Comparison of ENCODE assay signal across 12 cellular contexts in genomic region chr5:170287532-170287931, GRCh38. TPM values are rescaled to one million over a fixed set of nuclear protein-coding genes. Genes with fewer than 3 reads are reported as not detected.
DNase-seq lines count a peak whose midpoint lies in the region; ATAC-seq and TF ChIP-seq lines count a peak whose summit lies in the region.
"Had no signal": no experiment of that assay in that cellular context is flagged by ENCODE, and none has a peak within 500 bp of the region (broad histone marks: within the 10 kb centered on the region; RNA-seq: fewer than 3 reads in every experiment).

No MANE protein-coding gene starts in this region.

- H3K4me1 ChIP-seq in left lung: peaks cover 13 to 94% of the 10 kb centered on the region in 2 donors
- peaks cover 38% of the 10 kb centered on the region for H3K4me1 ChIP-seq in upper lobe of right lung

- H3K9me3 ChIP-seq in left lung: peaks cover 0 to 4% of the 10 kb centered on the region in 2 donors
- no peaks in the 10 kb centered on the region for H3K9me3 ChIP-seq in upper lobe of right lung

- peak; percentile 22 for DNase-seq in activated T-cell treated with anti-CD3 and anti-CD28 coated beads, Interleukin-2, amount 50 U/mL, for 1 hour
- DNase-seq in activated T-cell treated with anti-CD3 and anti-CD28 coated beads for 4 hours: no peak
- no peak for DNase-seq in left lung
- no peak for DNase-seq in upper lobe of right lung
- no peak for DNase-seq in NCI-H524 treated with DMSO at 0.1 percent for 48 hours (lab: John Stamatoyannopoulos, UW)
- DNase-seq: NCI-H2029 treated with DMSO at 0.1 percent for 48 hours, SW 1271 had no signal

- H3K27me3 ChIP-seq in left lung (no peaks in the 10 kb centered on the region), upper lobe of right lung (no peaks in the 10 kb centered on the region)

- H3K27ac Mint-ChIP-seq in activated naive CD8-positive, alpha-beta T cell: peak overlapping the region; percentile 96
- H3K27ac Mint-ChIP-seq: memory B cell, type B pancreatic cell had no signal

- intact Hi-C loops in left lung (cut with DNase I): no loop called here
- intact Hi-C loops in upper lobe of right lung (cut with DNase I): no loop called here

- no peak overlapping the region for H3K4me3 ChIP-seq in left lung
- H3K4me3 ChIP-seq in upper lobe of right lung: no peak overlapping the region

- no peak for TF ChIP-seq CTCF in left lung (IDR thresholded peaks at IDR 0.05)
- no peak for TF ChIP-seq CTCF in upper lobe of right lung (IDR thresholded peaks at IDR 0.05)

- H3K36me3 ChIP-seq in left lung (peaks cover 0 to 92% of the 10 kb centered on the region in 2 donors), upper lobe of right lung (peaks cover 17% of the 10 kb centered on the region)

- no peaks in the 10 kb centered on the region for H3K27me3 Mint-ChIP-seq in activated naive CD8-positive, alpha-beta T cell

- peak overlapping the region in 1 of 2 donors; percentile 59 for H3K27ac ChIP-seq in left lung
- H3K27ac ChIP-seq in upper lobe of right lung: no peak overlapping the region

- H3K4me1 Mint-ChIP-seq in activated naive CD8-positive, alpha-beta T cell (ENCODE audit: low read depth): peaks cover 99% of the 10 kb centered on the region

- peak overlapping the region; percentile 74 for H3K4me3 Mint-ChIP-seq in activated naive CD8-positive, alpha-beta T cell
- H3K4me3 Mint-ChIP-seq: memory B cell, type B pancreatic cell had no signal

- no peaks in the 10 kb centered on the region for H3K9me3 Mint-ChIP-seq in activated naive CD8-positive, alpha-beta T cell (ENCODE audit: low read depth)

- peaks cover 62% of the 10 kb centered on the region for H3K36me3 Mint-ChIP-seq in activated naive CD8-positive, alpha-beta T cell

- peak; percentile 59 for ATAC-seq in left lung
- peak; percentile 68 for ATAC-seq in upper lobe of right lung
- no peak for ATAC-seq in HG03135 (IDR thresholded peaks at IDR 0.05; ENCODE audit: unreplicated experiment)
- ATAC-seq in HG02571 (IDR thresholded peaks at IDR 0.05; ENCODE audit: unreplicated experiment): no peak

RNA-seq across cellular contexts. Expression of gene LCP2, which starts 10.0 kb away (rescaled TPM):
- total RNA-seq in left lung: 100 to 1,000 TPM in 1 of 2 donors, 10 to 100 TPM in 1; 37.3 to 110 TPM
- total RNA-seq in upper lobe of right lung: 83.1 TPM

RNA-seq across cellular contexts. Expression of gene C5orf58, which starts 54.7 kb away (rescaled TPM):
- total RNA-seq in left lung (not detected), upper lobe of right lung (not detected)

Comparison
In these comparisons a context has a peak if more than half of its experiments do, and no peak if none do; other contexts are left out.
1. ATAC-seq: peak in left lung (single experiment) and upper lobe of right lung (single experiment); none in HG03135 (single experiment) and HG02571 (single experiment).